1 cellular context compared by ENCODE assay signal in genomic region chr9:89342213-89342612, GRCh38.
TF ChIP-seq lines count a peak whose summit lies in the region.

No MANE protein-coding gene starts in this region.

TF ChIP-seq in K562, 482 proteins besides CTCF, POLR2A, EP300 and RAD21 (continued from another document):
- TF ChIP-seq ZNF318 (IDR thresholded peaks at IDR 0.05; ENCODE audit: borderline replicate concordance in 1 of 2, low read depth in 1 of 2) (no peak), ZNF707 (CRISPR knock-in tag; conservative IDR thresholded peaks at IDR 0.05) (no peak), PHB (CRISPR knock-in tag; IDR thresholded peaks at IDR 0.05) (no peak), NKRF (IDR thresholded peaks at IDR 0.05; ENCODE audit: borderline replicate concordance) (no peak), UBTF (IDR thresholded peaks at IDR 0.05; ENCODE audit: borderline replicate concordance in 1 of 2, low read depth in 2 of 2, low read length in 2 of 2) (no peak), NFE2 (IDR thresholded peaks at IDR 0.05; ENCODE audit: low read depth) (peak; percentile 85), THAP7 (CRISPR knock-in tag; IDR thresholded peaks at IDR 0.05) (no peak), ZNF277 (CRISPR knock-in tag; IDR thresholded peaks at IDR 0.05; ENCODE audit: borderline replicate concordance) (no peak), VEZF1 (CRISPR knock-in tag; IDR thresholded peaks at IDR 0.05) (no peak), C11orf30 (IDR thresholded peaks at IDR 0.05; ENCODE audit: low read depth) (peak; percentile 92)
TF ChIP-seq in K562: peak in this region for 8.
